Comparison of ENCODE assay signal across 7 cellular contexts in the genomic region with DNA sequence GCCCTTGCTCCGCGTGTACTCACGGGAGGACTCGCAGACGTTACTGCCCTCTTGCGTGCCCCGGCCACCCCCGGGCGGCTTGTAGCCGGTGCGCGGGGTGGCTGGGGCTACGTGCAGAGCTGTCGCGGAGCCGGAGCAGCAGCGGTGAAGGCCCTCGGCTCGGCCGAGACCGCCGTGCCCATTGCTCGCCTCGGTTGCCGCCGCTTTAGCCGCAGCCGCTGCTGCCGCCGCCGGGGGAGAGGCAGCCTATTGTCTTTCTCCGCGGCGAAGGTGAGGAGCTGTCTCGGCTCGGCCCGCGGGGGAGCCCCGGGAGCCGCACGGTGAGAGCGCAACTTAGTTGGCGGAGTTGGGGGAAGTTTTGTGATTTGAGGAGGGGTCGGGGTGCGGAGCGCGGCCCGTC. TPM values are rescaled to one million over a fixed set of nuclear protein-coding genes. Genes with fewer than 3 reads are reported as not detected.
DNase-seq lines count a peak whose midpoint lies in the region; ATAC-seq and TF ChIP-seq lines count a peak whose summit lies in the region.
"Not testable (repeated sequence)": the region's sequence is repeated elsewhere in the genome, so short reads cannot be mapped to it uniquely, and the experiment has no call there.
"Had no signal": no experiment of that assay in that cellular context is flagged by ENCODE, and none has a peak within 500 bp of the region (broad histone marks: within the 10 kb centered on the region; RNA-seq: fewer than 3 reads in every experiment).

No MANE protein-coding gene starts in this region.

- not testable (repeated sequence) for TF ChIP-seq CTCF in coronary artery (IDR thresholded peaks at IDR 0.05); right atrium auricular region (IDR thresholded peaks at IDR 0.05); upper lobe of left lung (IDR thresholded peaks at IDR 0.05)

- not testable (repeated sequence) for H3K27me3 Mint-ChIP-seq in activated naive CD8-positive, alpha-beta T cell treated with anti-CD3 and anti-CD28 coated beads, Interleukin-2, amount 10 ng/mL, durations not matched to agents 7 days and 5 days; naive thymus-derived CD4-positive, alpha-beta T cell

- H3K36me3 ChIP-seq in HAP-1 (replicated peaks); right atrium auricular region; naive thymus-derived CD4-positive, alpha-beta T cell (ENCODE audit: control insufficient read depth in 2 of 3, insufficient read depth in 3 of 3, low read length in 3 of 3); upper lobe of left lung: not testable (repeated sequence)

- H3K36me3 Mint-ChIP-seq in activated naive CD8-positive, alpha-beta T cell treated with anti-CD3 and anti-CD28 coated beads, Interleukin-2, amount 10 ng/mL, durations not matched to agents 7 days and 5 days; naive thymus-derived CD4-positive, alpha-beta T cell: not testable (repeated sequence)

- not testable (repeated sequence) for TF ChIP-seq EP300 in upper lobe of left lung (IDR thresholded peaks at IDR 0.05)

- not testable (repeated sequence) for H3K27me3 ChIP-seq in HAP-1 (ENCODE audit: low read depth); right atrium auricular region; naive thymus-derived CD4-positive, alpha-beta T cell (ENCODE audit: control insufficient read depth in 2 of 2, insufficient read depth in 2 of 2, low read length in 2 of 2); upper lobe of left lung

- not testable (repeated sequence) for H3K4me1 Mint-ChIP-seq in activated naive CD8-positive, alpha-beta T cell treated with anti-CD3 and anti-CD28 coated beads, Interleukin-2, amount 10 ng/mL, durations not matched to agents 7 days and 5 days; naive thymus-derived CD4-positive, alpha-beta T cell

- not testable (repeated sequence) for H3K9me3 ChIP-seq in HAP-1; right atrium auricular region; naive thymus-derived CD4-positive, alpha-beta T cell (ENCODE audit: control insufficient read depth in 2 of 3, low read length in 3 of 3); upper lobe of left lung

- not testable (repeated sequence) for TF ChIP-seq POLR2A in upper lobe of left lung (IDR thresholded peaks at IDR 0.05)

- not testable (repeated sequence) for H3K27ac ChIP-seq in coronary artery; right atrium auricular region; naive thymus-derived CD4-positive, alpha-beta T cell (ENCODE audit: low read depth, low read length); upper lobe of left lung

- WGBS in upper lobe of left lung, 2 donors, result no CpG with 5 or more reads among the region's 48 CpGs

- POLR2A ChIA-PET in activated naive CD8-positive, alpha-beta T cell treated with anti-CD3 and anti-CD28 coated beads, Interleukin-2, amount 10 ng/mL, durations not matched to agents 7 days and 5 days (lab: Charles Lee); naive thymus-derived CD4-positive, alpha-beta T cell (lab: Charles Lee): not testable (repeated sequence)

- peak overlapping the region; percentile 30 for H3K4me3 ChIP-seq in HAP-1
- H3K4me3 ChIP-seq in coronary artery, result peak overlapping the region; percentile 60
- peak overlapping the region; percentile 25 to 38 for H3K4me3 ChIP-seq in right atrium auricular region
- H3K4me3 ChIP-seq in naive thymus-derived CD4-positive, alpha-beta T cell (ENCODE audit: low read length), result not testable (repeated sequence)
- H3K4me3 ChIP-seq in upper lobe of left lung, result peak overlapping the region in 3 of 4 donors; percentile 25 to 27 (median 26)

- ATAC-seq in activated naive CD8-positive, alpha-beta T cell treated with anti-CD3 and anti-CD28 coated beads, Interleukin-2, amount 10 ng/mL, durations not matched to agents 7 days and 5 days (ENCODE audit: low read depth); naive thymus-derived CD4-positive, alpha-beta T cell; upper lobe of left lung (ENCODE audit: low FRiP score in 2 of 2): not testable (repeated sequence)

- intact Hi-C loops in naive thymus-derived CD4-positive, alpha-beta T cell (cut with micrococcal nuclease), result not testable (repeated sequence)

- H3K9me3 Mint-ChIP-seq in activated naive CD8-positive, alpha-beta T cell treated with anti-CD3 and anti-CD28 coated beads, Interleukin-2, amount 10 ng/mL, durations not matched to agents 7 days and 5 days; naive thymus-derived CD4-positive, alpha-beta T cell: not testable (repeated sequence)

- CTCF ChIA-PET in naive thymus-derived CD4-positive, alpha-beta T cell (lab: Charles Lee), result not testable (repeated sequence)

- not testable (repeated sequence) for DNase-seq in HAP-1 (ENCODE audit: low spot score in 2 of 2); coronary artery (ENCODE audit: low spot score); right atrium auricular region (ENCODE audit: low spot score); upper lobe of left lung
- peak; percentile 39 for DNase-seq in activated naive CD8-positive, alpha-beta T cell treated with anti-CD3 and anti-CD28 coated beads, Interleukin-2, amount 10 ng/mL, durations not matched to agents 7 days and 5 days
- DNase-seq in naive thymus-derived CD4-positive, alpha-beta T cell, result peak in 5 of 9 donors; percentile 17 to 52 (median 33)

- in situ Hi-C loops in HAP-1 (cut with MboI; ENCODE audit: low sequenced_read_pairs), result not testable (repeated sequence)

- H3K27ac Mint-ChIP-seq in activated naive CD8-positive, alpha-beta T cell treated with anti-CD3 and anti-CD28 coated beads, Interleukin-2, amount 10 ng/mL, durations not matched to agents 7 days and 5 days; naive thymus-derived CD4-positive, alpha-beta T cell: not testable (repeated sequence)

- H3K4me3 Mint-ChIP-seq in activated naive CD8-positive, alpha-beta T cell treated with anti-CD3 and anti-CD28 coated beads, Interleukin-2, amount 10 ng/mL, durations not matched to agents 7 days and 5 days; naive thymus-derived CD4-positive, alpha-beta T cell: not testable (repeated sequence)

- H3K4me1 ChIP-seq in HAP-1; right atrium auricular region; naive thymus-derived CD4-positive, alpha-beta T cell (ENCODE audit: control insufficient read depth in 2 of 2, insufficient read depth in 2 of 2, low read length in 2 of 2); upper lobe of left lung: not testable (repeated sequence)

RNA-seq across cellular contexts. Expression of a gene that starts 5.8 kb away (rescaled TPM):
- total RNA-seq in activated naive CD8-positive, alpha-beta T cell treated with anti-CD3 and anti-CD28 coated beads, Interleukin-2, amount 10 ng/mL, durations not matched to agents 7 days and 5 days, result 1 to 10 TPM; 4.2 TPM
- total RNA-seq in right atrium auricular region, result under 1 TPM; 0.33 to 0.35 TPM
- total RNA-seq in naive thymus-derived CD4-positive, alpha-beta T cell, result 1 to 10 TPM in 4 of 5 experiments, under 1 TPM in 1; 0.56 to 3.8 (median 1.8) TPM
- polyA plus RNA-seq in naive thymus-derived CD4-positive, alpha-beta T cell, result under 1 TPM; 0.04 to 0.62 TPM
- 1 to 10 TPM in 5 of 6 donors, under 1 TPM in 1; 0.34 to 4.3 (median 1.2) TPM for total RNA-seq in upper lobe of left lung
- polyA plus RNA-seq: CD14-positive monocyte had no signal
